Comparison of ENCODE assay signal across 20 cellular contexts in the genomic region with DNA sequence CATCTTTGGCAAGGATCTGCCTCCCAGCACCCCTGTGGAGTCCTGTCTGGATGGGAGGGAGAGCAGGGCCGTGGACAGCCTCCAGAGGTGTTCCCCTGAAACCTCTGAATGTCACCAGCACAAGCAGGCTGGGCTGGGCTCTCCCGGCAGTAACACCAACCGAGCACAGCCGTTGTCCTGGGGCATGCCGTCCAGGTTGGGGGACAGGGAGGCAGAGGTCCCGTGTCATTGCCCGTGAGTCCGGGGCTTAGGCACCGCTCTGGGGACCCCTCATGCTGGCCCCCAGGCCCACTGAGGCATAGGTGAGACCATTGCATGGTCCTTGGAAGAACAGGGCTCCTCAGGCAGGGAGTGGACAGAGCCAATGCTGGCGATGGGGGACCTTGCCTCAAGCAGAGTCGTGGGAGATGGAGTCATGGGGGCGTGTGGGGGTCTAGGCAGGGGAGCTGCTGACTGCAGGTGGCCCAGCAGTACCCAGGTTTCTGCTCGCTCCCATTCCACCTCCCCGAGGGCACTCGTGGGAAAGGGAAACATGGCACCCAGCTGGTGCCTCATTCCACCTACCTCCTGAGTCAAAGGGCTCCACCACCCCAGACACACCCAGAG. TPM values are rescaled to one million over a fixed set of nuclear protein-coding genes. Genes with fewer than 3 reads are reported as not detected.
DNase-seq lines count a peak whose midpoint lies in the region; ATAC-seq and TF ChIP-seq lines count a peak whose summit lies in the region.
"Had no signal": no experiment of that assay in that cellular context is flagged by ENCODE, and none has a peak within 500 bp of the region (broad histone marks: within the 10 kb centered on the region; RNA-seq: fewer than 3 reads in every experiment).

No MANE protein-coding gene starts in this region.

- CTCF ChIA-PET in HEK293 (lab: Yijun Ruan, JAX), result no interaction called here

- intact Hi-C loops in left ventricle myocardium superior (cut with micrococcal nuclease) (no loop called here), heart right ventricle (cut with DNase I) (loop anchor here in 1 of 10 donors (5.0 kb wide), 1 partner anchor 145 kb away; no protein-coding TSS in a partner anchor)

- H3K27ac Mint-ChIP-seq in chondrocyte (ENCODE audit: unreplicated experiment), result no peak overlapping the region
- H3K27ac Mint-ChIP-seq: B cell; CD4-positive, CD25-positive, alpha-beta regulatory T cell; CD8-positive, alpha-beta memory T cell had no signal

- peaks cover 9% of the 10 kb centered on the region for H3K36me3 Mint-ChIP-seq in chondrocyte (ENCODE audit: low read depth)
- H3K36me3 Mint-ChIP-seq: CD8-positive, alpha-beta memory T cell had no signal

- H3K4me3 Mint-ChIP-seq in chondrocyte (ENCODE audit: unreplicated experiment), result no peak overlapping the region
- H3K4me3 Mint-ChIP-seq: B cell; CD4-positive, CD25-positive, alpha-beta regulatory T cell; CD8-positive, alpha-beta memory T cell; H9 had no signal

- H3K4me1 Mint-ChIP-seq in chondrocyte (ENCODE audit: low read depth), result no peaks in the 10 kb centered on the region
- H3K4me1 Mint-ChIP-seq: B cell; CD4-positive, CD25-positive, alpha-beta regulatory T cell; CD8-positive, alpha-beta memory T cell had no signal

- H3K4me1 ChIP-seq in heart right ventricle (no peaks in the 10 kb centered on the region), HEK293 (ENCODE audit: control insufficient read depth, insufficient read depth, low read length) (no peaks in the 10 kb centered on the region)

- TF ChIP-seq CTCF in heart right ventricle (IDR thresholded peaks at IDR 0.05), result no peak
- TF ChIP-seq CTCF in HEK293 (tag by site-specific recombination; IDR thresholded peaks at IDR 0.05), result no peak
- TF ChIP-seq CTCF in chondrocyte (IDR thresholded peaks at IDR 0.05), result no peak
- TF ChIP-seq CTCF in omental fat pad (IDR thresholded peaks at IDR 0.05), result no peak

- DNase-seq in left ventricle myocardium superior (peak; percentile 15), heart right ventricle (no peak), chondrocyte (ENCODE audit: low spot score) (peak; percentile 75), omental fat pad (ENCODE audit: low spot score) (no peak)
- DNase-seq: CD4-positive, CD25-positive, alpha-beta regulatory T cell; CD8-positive, alpha-beta memory T cell; COR-L47; DMS 273 treated with DMSO at 0.1 percent for 48 hours; DMS53; DND-41; EL; H9; IMR-90 had no signal

- H3K27me3 ChIP-seq in heart right ventricle, result no peaks in the 10 kb centered on the region
- H3K27me3 ChIP-seq: BLaER1 treated with 17β-estradiol and CSF1 and Interleukin-3, amounts not matched to agents 10 nM and 100 nM had no signal

- no peak overlapping the region for H3K27ac ChIP-seq in heart right ventricle
- H3K27ac ChIP-seq in HEK293 (ENCODE audit: extremely low read depth, low read depth, low read length), result no peak overlapping the region
- H3K27ac ChIP-seq: BLaER1 treated with 17β-estradiol and CSF1 and Interleukin-3, amounts not matched to agents 10 nM and 100 nM; HL-60 had no signal

- no peaks in the 10 kb centered on the region for H3K9me3 Mint-ChIP-seq in chondrocyte (ENCODE audit: low read depth)
- H3K9me3 Mint-ChIP-seq: CD8-positive, alpha-beta memory T cell had no signal

- H3K4me3 ChIP-seq in heart right ventricle (no peak overlapping the region), HEK293 (ENCODE audit: low read depth, low read length) (no peak overlapping the region)
- H3K4me3 ChIP-seq: BLaER1 treated with 17β-estradiol and CSF1 and Interleukin-3, amounts not matched to agents 10 nM and 100 nM; GM12878 had no signal

- H3K9me3 ChIP-seq in heart right ventricle (no peaks in the 10 kb centered on the region), HEK293 (ENCODE audit: control insufficient read depth, insufficient read depth, low read depth, low read length) (no peaks in the 10 kb centered on the region)
- H3K9me3 ChIP-seq: BLaER1 treated with 17β-estradiol and CSF1 and Interleukin-3, amounts not matched to agents 10 nM and 100 nM had no signal

- H3K27me3 Mint-ChIP-seq in chondrocyte (ENCODE audit: low read depth), result no peaks in the 10 kb centered on the region
- H3K27me3 Mint-ChIP-seq: B cell; CD4-positive, CD25-positive, alpha-beta regulatory T cell had no signal

- WGBS in heart right ventricle, 2 donors, result 82% methylated on average over 15 of the region's 15 CpGs

- H3K36me3 ChIP-seq in heart right ventricle (peaks cover 0 to 45% (median 0%) of the 10 kb centered on the region in 9 donors), HEK293 (ENCODE audit: control insufficient read depth in 2 of 2, insufficient read depth in 1 of 2, low read length in 2 of 2) (no peaks in the 10 kb centered on the region)
- H3K36me3 ChIP-seq: BLaER1 treated with 17β-estradiol and CSF1 and Interleukin-3, amounts not matched to agents 10 nM and 100 nM had no signal

- ATAC-seq in left ventricle myocardium superior (no peak), heart right ventricle (no peak), omental fat pad (ENCODE audit: low FRiP score) (peak; percentile 7), GM19395 (IDR thresholded peaks at IDR 0.05; ENCODE audit: unreplicated experiment) (no peak), HG02588 (IDR thresholded peaks at IDR 0.05; ENCODE audit: unreplicated experiment) (no peak)
- ATAC-seq: GM12878 had no signal

- POLR2A ChIA-PET in HEK293 (lab: Yijun Ruan, JAX), result interaction anchor here (1.4 kb wide), 1 partner anchor 22 kb away, joined by 3 read pairs; no protein-coding TSS in a partner anchor

TF ChIP-seq in HEK293, 187 proteins besides CTCF, POLR2A, EP300 and RAD21:
- TF ChIP-seq GLIS1 (tag by site-specific recombination; IDR thresholded peaks at IDR 0.05) (peak; percentile 90), WT1 (tag by site-specific recombination; IDR thresholded peaks at IDR 0.05) (no peak), GLIS2 (tag by site-specific recombination; IDR thresholded peaks at IDR 0.05) (peak; percentile 27; the same call in 1 of the 2 replicates), ZIC2 (tag by site-specific recombination; IDR thresholded peaks at IDR 0.05) (0 out of 2 replicates have a peak, but pooled peaks have one; percentile 18)
- TF ChIP-seq, protein P1, sequence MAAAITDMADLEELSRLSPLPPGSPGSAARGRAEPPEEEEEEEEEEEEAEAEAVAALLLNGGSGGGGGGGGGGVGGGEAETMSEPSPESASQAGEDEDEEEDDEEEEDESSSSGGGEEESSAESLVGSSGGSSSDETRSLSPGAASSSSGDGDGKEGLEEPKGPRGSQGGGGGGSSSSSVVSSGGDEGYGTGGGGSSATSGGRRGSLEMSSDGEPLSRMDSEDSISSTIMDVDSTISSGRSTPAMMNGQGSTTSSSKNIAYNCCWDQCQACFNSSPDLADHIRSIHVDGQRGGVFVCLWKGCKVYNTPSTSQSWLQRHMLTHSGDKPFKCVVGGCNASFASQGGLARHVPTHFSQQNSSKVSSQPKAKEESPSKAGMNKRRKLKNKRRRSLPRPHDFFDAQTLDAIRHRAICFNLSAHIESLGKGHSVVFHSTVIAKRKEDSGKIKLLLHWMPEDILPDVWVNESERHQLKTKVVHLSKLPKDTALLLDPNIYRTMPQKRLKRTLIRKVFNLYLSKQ (tag by site-specific recombination; IDR thresholded peaks at IDR 0.05; ENCODE audit: borderline replicate concordance), result no peak

RNA-seq across cellular contexts. Expression of gene ENDOV, which starts 17.5 kb away (rescaled TPM):
- total RNA-seq in left ventricle myocardium superior (9.1 TPM), heart right ventricle (10 to 100 TPM in 8 of 10 donors, 1 to 10 TPM in 2; 9.0 to 19.9 (median 13.5) TPM), chondrocyte (22.8 to 32.5 TPM (median 27.0 TPM) in 3 replicates), omental fat pad (10 to 100 TPM in 1 of 4 donors, 1 to 10 TPM in 3; 6.9 to 16.6 (median 8.1) TPM)
- polyA plus RNA-seq in heart right ventricle, result 10 to 100 TPM in 1 of 2 donors, 1 to 10 TPM in 1; 7.7 to 12.3 TPM

RNA-seq across cellular contexts. Expression of gene NPTX1, which starts 44.0 kb away (rescaled TPM):
- total RNA-seq in left ventricle myocardium superior (not detected), heart right ventricle (not detected), chondrocyte (16.1 to 20.3 TPM (median 16.5 TPM) in 3 replicates), omental fat pad (under 1 TPM in 3 of 4 donors, not detected in 1; 0.16 to 0.96 (median 0.19) TPM)
- polyA plus RNA-seq in heart right ventricle, result under 1 TPM in 1 of 2 donors, not detected in 1; 0.03 TPM
- total RNA-seq: GM12878 had no signal
- polyA plus RNA-seq: CD8-positive, alpha-beta memory T cell; GM12878 had no signal

Comparison
In these comparisons a context has a peak if more than half of its experiments do, and no peak if none do; other contexts are left out.
1. DNase-seq: peak in left ventricle myocardium superior (single experiment) and chondrocyte (single experiment); none in heart right ventricle (0 of 2) and omental fat pad (single experiment).